Comparison of ENCODE assay signal across 32 cellular contexts in genomic region chr1:110321846-110322245, GRCh38.
"Had no signal": no experiment of that assay in that cellular context is flagged by ENCODE, and none has a peak within 500 bp of the region (broad histone marks: within the 10 kb centered on the region; RNA-seq: fewer than 3 reads in every experiment).

No MANE protein-coding gene starts in this region.

- DNase-seq: activated B cell treated with CpG ODN at 0.5 μM for 24 hours; activated CD4-positive, alpha-beta T cell treated with anti-CD3 and anti-CD28 coated beads for 48 hours; activated CD4-positive, alpha-beta T cell treated with anti-CD3 and anti-CD28 coated beads, Interleukin-2, amount 50 U/mL, for 1 hour; activated CD4-positive, alpha-beta T cell treated with anti-CD3 and anti-CD28 coated beads, Interleukin-2, amount 50 U/mL, for 48 hours; activated CD8-positive, alpha-beta memory T cell treated with anti-CD3 and anti-CD28 coated beads for 24 hours; activated CD8-positive, alpha-beta T cell treated with anti-CD3 and anti-CD28 coated beads for 36 hours; activated effector memory CD4-positive, alpha-beta T cell treated with Interleukin-2 at 50 U/mL for 16 hours; activated gamma-delta T cell treated with Interleukin-2 at 50 U/mL for 16 hours; activated naive CD4-positive, alpha-beta T cell treated with anti-CD3 and anti-CD28 coated beads, Interleukin-2, amount 50 U/mL, for 16 hours; activated naive CD4-positive, alpha-beta T cell treated with Interleukin-2 at 50 U/mL for 16 hours; activated T-cell treated with anti-CD3 and anti-CD28 coated beads, Interleukin-2, amount 50 U/mL, for 4 hours; amniotic stem cell; anterior cingulate cortex; brain microvascular endothelial cell; dorsolateral prefrontal cortex; effector memory CD4-positive, alpha-beta T cell; endodermal cell; foreskin fibroblast; head of caudate nucleus; T1000; WERI-Rb-1 had no signal

- H3K27ac ChIP-seq: brain microvascular endothelial cell, coronary artery, dorsolateral prefrontal cortex, WERI-Rb-1 had no signal

- H3K9me3 Mint-ChIP-seq: activated B cell treated with CpG ODN at 0.5 μM for 24 hours; activated CD8-positive, alpha-beta T cell treated with anti-CD3 and anti-CD28 coated beads for 36 hours; activated T-cell treated with anti-CD3 and anti-CD28 coated beads, Interleukin-2, amount 50 U/mL, for 4 hours; activated T-helper 17 cell treated with anti-CD3 and anti-CD28 coated beads, Interleukin-2, amount 50 U/mL, for 72 hours; central memory CD8-positive, alpha-beta T cell; T-helper 2 cell treated with Interferon-gamma antibody and Interleukin-4, amounts not matched to agents 5 μg/mL and 100 μg/mL, for 36 hours had no signal

- H3K27me3 Mint-ChIP-seq: activated B cell treated with CpG ODN at 0.5 μM for 24 hours; activated CD8-positive, alpha-beta T cell treated with anti-CD3 and anti-CD28 coated beads for 36 hours; activated naive CD8-positive, alpha-beta T cell; activated T-helper 17 cell treated with anti-CD3 and anti-CD28 coated beads, Interleukin-2, amount 50 U/mL, for 72 hours; central memory CD8-positive, alpha-beta T cell; dendritic cell treated with granulocyte-macrophage colony-stimulating factor and Interleukin-4, amounts not matched to agents 40 ng/mL and 50 ng/mL, for 4 days had no signal

- H3K27me3 ChIP-seq: brain microvascular endothelial cell, dorsolateral prefrontal cortex had no signal

- ATAC-seq: activated CD4-positive, CD25-positive, alpha-beta regulatory T cell treated with anti-CD3 and anti-CD28 coated beads, Interleukin-2, amount 50 U/mL, for 24 hours; activated CD8-positive, alpha-beta T cell treated with anti-CD3 and anti-CD28 coated beads for 36 hours; activated T-cell treated with anti-CD3 and anti-CD28 coated beads, Interleukin-2, amount 50 U/mL, for 4 hours; activated T-helper 17 cell treated with anti-CD3 and anti-CD28 coated beads, Interleukin-2, amount 50 U/mL, for 72 hours; esophagus mucosa had no signal

- H3K4me3 Mint-ChIP-seq: activated B cell treated with CpG ODN at 0.5 μM for 24 hours; activated CD8-positive, alpha-beta T cell treated with anti-CD3 and anti-CD28 coated beads for 36 hours; activated naive CD8-positive, alpha-beta T cell; activated T-cell treated with anti-CD3 and anti-CD28 coated beads, Interleukin-2, amount 50 U/mL, for 4 hours; activated T-helper 17 cell treated with anti-CD3 and anti-CD28 coated beads, Interleukin-2, amount 50 U/mL, for 72 hours; central memory CD8-positive, alpha-beta T cell; dendritic cell treated with granulocyte-macrophage colony-stimulating factor and Interleukin-4, amounts not matched to agents 40 ng/mL and 50 ng/mL, for 4 days; endodermal cell; T-helper 2 cell treated with Interferon-gamma antibody and Interleukin-4, amounts not matched to agents 5 μg/mL and 100 μg/mL, for 36 hours had no signal

- H3K4me1 Mint-ChIP-seq: activated B cell treated with CpG ODN at 0.5 μM for 24 hours; central memory CD8-positive, alpha-beta T cell; endodermal cell had no signal

- FAIRE-seq: astrocyte, bronchial epithelial cell, frontal cortex had no signal

- H3K27ac Mint-ChIP-seq: activated B cell treated with CpG ODN at 0.5 μM for 24 hours; activated CD8-positive, alpha-beta T cell treated with anti-CD3 and anti-CD28 coated beads for 36 hours; activated naive CD8-positive, alpha-beta T cell; activated T-helper 17 cell treated with anti-CD3 and anti-CD28 coated beads, Interleukin-2, amount 50 U/mL, for 72 hours; dendritic cell treated with granulocyte-macrophage colony-stimulating factor and Interleukin-4, amounts not matched to agents 40 ng/mL and 50 ng/mL, for 4 days; endodermal cell; T-helper 2 cell treated with Interferon-gamma antibody and Interleukin-4, amounts not matched to agents 5 μg/mL and 100 μg/mL, for 36 hours had no signal

- H3K36me3 ChIP-seq: brain microvascular endothelial cell, WERI-Rb-1 had no signal

- H3K36me3 Mint-ChIP-seq: activated naive CD8-positive, alpha-beta T cell had no signal

- H3K4me3 ChIP-seq: coronary artery, dorsolateral prefrontal cortex had no signal
